ENCODE assay signal across 16 cellular contexts in the genomic region with DNA sequence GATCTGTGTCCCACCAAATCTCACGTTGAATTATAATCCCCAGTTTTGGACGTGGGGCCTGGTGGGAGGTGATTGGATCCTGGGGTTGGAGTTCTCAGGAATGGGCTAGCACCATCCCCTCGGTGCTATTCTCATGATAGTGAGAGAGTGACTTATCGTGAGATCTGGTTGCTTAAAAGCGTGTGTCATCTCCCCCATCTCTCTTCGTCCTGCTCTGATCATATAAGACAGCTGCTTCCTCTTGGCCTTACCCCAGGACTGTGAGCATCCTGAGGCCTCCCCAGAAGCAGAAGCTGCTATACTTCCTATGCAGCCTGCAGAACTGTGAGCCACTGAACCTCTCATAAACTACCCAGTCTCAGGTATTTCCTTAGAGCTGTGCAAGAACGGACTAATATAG.
A peak's percentile ranks its signal among the peaks of the same experiment; 100 is the strongest.
DNase-seq lines count a peak whose midpoint lies in the region; TF ChIP-seq lines count a peak whose summit lies in the region.
"Had no signal": no experiment of that assay in that cellular context is flagged by ENCODE, and none has a peak within 500 bp of the region (broad histone marks: within the 10 kb centered on the region; RNA-seq: fewer than 3 reads in every experiment).

No MANE protein-coding gene starts in this region.

- WGBS in trophoblast cell (ENCODE audit: extremely low coverage, insufficient coverage, insufficient read length), result no CpG with 5 or more reads among the region's 7 CpGs
- WGBS in spleen, 5 donors, result 33 to 51% (median 39%) methylated on average over 4 to 7 of the region's 7 CpGs

- H2BK12ac ChIP-seq in trophoblast cell (ENCODE audit: low read length), result no peak overlapping the region

- peaks cover 36% of the 10 kb centered on the region for H3K4me1 Mint-ChIP-seq in Calu3 (ENCODE audit: low read depth, unreplicated experiment)
- H3K4me1 Mint-ChIP-seq: activated CD4-positive, alpha-beta T cell treated with anti-CD3 and anti-CD28 coated beads for 36 hours; activated CD8-positive, alpha-beta memory T cell treated with anti-CD3 and anti-CD28 coated beads, Interleukin-2, amount 10 ng/mL, durations not matched to agents 7 days and 5 days had no signal

- no peak overlapping the region for H3K27ac Mint-ChIP-seq in Calu3 (ENCODE audit: unreplicated experiment)
- H3K27ac Mint-ChIP-seq: activated CD4-positive, alpha-beta T cell treated with anti-CD3 and anti-CD28 coated beads for 36 hours; activated CD8-positive, alpha-beta memory T cell treated with anti-CD3 and anti-CD28 coated beads, Interleukin-2, amount 10 ng/mL, durations not matched to agents 7 days and 5 days had no signal

- peaks cover 17% of the 10 kb centered on the region for H3K79me1 ChIP-seq in trophoblast cell (ENCODE audit: low read length)

- H4K8ac ChIP-seq in trophoblast cell (ENCODE audit: low read depth, low read length), result no peak overlapping the region

- H2AK5ac ChIP-seq in trophoblast cell (ENCODE audit: low read length), result no peak overlapping the region

- POLR2A ChIA-PET in OCI-LY7 (lab: Charles Lee), result interaction anchor here (0.9 to 1.7 kb wide), 5 partner anchors 10 to 231 kb away, joined by 3 to 4 read pairs (median 3); no protein-coding TSS in a partner anchor
- POLR2A ChIA-PET in GM10248 (lab: Yijun Ruan, JAX), result no interaction called here

- H3K27ac ChIP-seq in DOHH2 (ENCODE audit: low read depth, low read length) (peak overlapping the region; percentile 67), OCI-LY7 (ENCODE audit: low read depth, low read length, poor library complexity, severe bottlenecking) (peak overlapping the region; percentile 40), trophoblast cell (ENCODE audit: low read depth, low read length) (no peak overlapping the region), spleen (peak overlapping the region in 1 of 8 donors; percentile 4)
- H3K27ac ChIP-seq: heart right ventricle, stomach had no signal

- no peaks in the 10 kb centered on the region for H4K20me1 ChIP-seq in DOHH2 (ENCODE audit: control insufficient read depth, insufficient read depth, low read depth, low read length)
- no peaks in the 10 kb centered on the region for H4K20me1 ChIP-seq in OCI-LY7 (ENCODE audit: insufficient read depth, low read length)

- CTCF ChIA-PET in OCI-LY7 (lab: Charles Lee; ENCODE audit: unreplicated experiment), result no interaction called here
- CTCF ChIA-PET in Calu3 (lab: Charles Lee), result interaction anchor here (1.5 kb wide), 1 partner anchor 48 kb away, joined by 3 read pairs; no protein-coding TSS in a partner anchor
- CTCF ChIA-PET in GM10248 (lab: Yijun Ruan, JAX), result no interaction called here

- no TSS peak for BruUV-seq in OCI-LY7 (replicated peaks; lab: Mats Ljungman, UMichigan)
- no TSS peak for BruUV-seq in Calu3 (replicated peaks; lab: Mats Ljungman, UMichigan)

- H3K23ac ChIP-seq in trophoblast cell (ENCODE audit: low read length), result no peak overlapping the region

- intact Hi-C loops in OCI-LY7 (cut with micrococcal nuclease; ENCODE audit: unreplicated experiment), result no loop called here
- intact Hi-C loops in Calu3 (cut with micrococcal nuclease; ENCODE audit: unreplicated experiment), result no loop called here
- intact Hi-C loops in spleen (cut with DNase I; ENCODE audit: low total_unique reads), result no loop called here

- no peak overlapping the region for H3K9ac ChIP-seq in trophoblast cell (ENCODE audit: low read length)

- no peak overlapping the region for H2BK5ac ChIP-seq in trophoblast cell (ENCODE audit: low read depth, low read length, poor library complexity)

- no peaks in the 10 kb centered on the region for H3K79me2 ChIP-seq in DOHH2 (ENCODE audit: control insufficient read depth, low read length)
- no peaks in the 10 kb centered on the region for H3K79me2 ChIP-seq in OCI-LY7 (ENCODE audit: insufficient read depth, low read depth, low read length)
- peaks cover 1% of the 10 kb centered on the region for H3K79me2 ChIP-seq in trophoblast cell (ENCODE audit: control insufficient read depth, insufficient read depth, low read length, poor library complexity)

- no peaks in the 10 kb centered on the region for H3K9me2 ChIP-seq in DOHH2 (replicated peaks; ENCODE audit: control insufficient read depth, low read length)
- no peaks in the 10 kb centered on the region for H3K9me2 ChIP-seq in OCI-LY7 (ENCODE audit: insufficient read depth, low read length)

- H3K27me3 Mint-ChIP-seq in Calu3 (ENCODE audit: unreplicated experiment), result no peaks in the 10 kb centered on the region
- H3K27me3 Mint-ChIP-seq: activated CD8-positive, alpha-beta memory T cell treated with anti-CD3 and anti-CD28 coated beads, Interleukin-2, amount 10 ng/mL, durations not matched to agents 7 days and 5 days had no signal

- H3K36me3 ChIP-seq in DOHH2 (ENCODE audit: control insufficient read depth, low read length) (no peaks in the 10 kb centered on the region), OCI-LY7 (ENCODE audit: insufficient read depth, low read length) (no peaks in the 10 kb centered on the region), trophoblast cell (ENCODE audit: control insufficient read depth in 1 of 2, insufficient read depth in 2 of 2, low read length in 2 of 2) (no peaks in the 10 kb centered on the region), spleen (no peaks in the 10 kb centered on the region)
- H3K36me3 ChIP-seq: heart right ventricle, stomach had no signal

- no peaks in the 10 kb centered on the region for H3K9me3 ChIP-seq in DOHH2 (ENCODE audit: control insufficient read depth, insufficient read depth, low read length)
- peaks cover 8% of the 10 kb centered on the region; the same call in 1 of the 2 replicates for H3K9me3 ChIP-seq in OCI-LY7 (ENCODE audit: low read length)
- H3K9me3 ChIP-seq in trophoblast cell (ENCODE audit: insufficient read depth, low read depth, low read length), result peaks cover 1% of the 10 kb centered on the region
- no peaks in the 10 kb centered on the region for H3K9me3 ChIP-seq in spleen
- H3K9me3 ChIP-seq: heart right ventricle, stomach had no signal

- H3K9me3 Mint-ChIP-seq in Calu3 (ENCODE audit: low read depth, unreplicated experiment), result peaks cover 3% of the 10 kb centered on the region

- no peak overlapping the region for H3K18ac ChIP-seq in trophoblast cell (ENCODE audit: low read length)

- no peak overlapping the region for H3K4ac ChIP-seq in trophoblast cell (ENCODE audit: low read depth, low read length)

- no peaks in the 10 kb centered on the region for H3F3A ChIP-seq in DOHH2 (ENCODE audit: control insufficient read depth, insufficient read depth)

- no peak overlapping the region for H4K12ac ChIP-seq in trophoblast cell (ENCODE audit: low read depth, low read length)

- DNase-seq in OCI-LY7 (ENCODE audit: low spot score), result peak; percentile 72
- peak; percentile 46 for DNase-seq in cerebellar cortex (ENCODE audit: low spot score)
- peak; percentile 28 to 59 for DNase-seq in trophoblast cell
- DNase-seq in T-helper 2 cell, result no peak
- no peak for DNase-seq in Calu3
- DNase-seq in GM10248 (ENCODE audit: extremely low spot score), result no peak
- no peak for DNase-seq in spleen
- DNase-seq: activated CD4-positive, alpha-beta T cell treated with anti-CD3 and anti-CD28 coated beads for 36 hours; activated CD8-positive, alpha-beta memory T cell treated with anti-CD3 and anti-CD28 coated beads, Interleukin-2, amount 10 ng/mL, durations not matched to agents 7 days and 5 days; effector CD8-positive, alpha-beta T cell; heart right ventricle; NCI-H1417; NCI-H345; right cardiac atrium; stomach had no signal

- H3K14ac ChIP-seq in trophoblast cell (ENCODE audit: low read length), result no peak overlapping the region

- peak overlapping the region; percentile 2 for H2BK120ac ChIP-seq in trophoblast cell (ENCODE audit: insufficient read depth, low read length, poor library complexity)

- TF ChIP-seq POLR2A in spleen (IDR thresholded peaks at IDR 0.05), result no peak

- H2AFZ ChIP-seq in OCI-LY7 (ENCODE audit: low read length) (peak overlapping the region; percentile 73), trophoblast cell (ENCODE audit: insufficient read depth, low read length, poor library complexity) (no peak overlapping the region)

- no peak for TF ChIP-seq CTCF in DOHH2 (IDR thresholded peaks at IDR 0.05; ENCODE audit: low read depth, low read length, poor library complexity, severe bottlenecking)
- no peak for TF ChIP-seq CTCF in OCI-LY7 (conservative IDR thresholded peaks at IDR 0.05; ENCODE audit: low read length)
- TF ChIP-seq CTCF in Calu3 (IDR thresholded peaks at IDR 0.05; ENCODE audit: unreplicated experiment), result no peak
- TF ChIP-seq CTCF in GM10248 (IDR thresholded peaks at IDR 0.05; ENCODE audit: control extremely low read depth, extremely low read depth, low read depth, missing control alignments), result no peak
- no peak for TF ChIP-seq CTCF in spleen (IDR thresholded peaks at IDR 0.05 in 8 of 11, conservative IDR thresholded peaks at IDR 0.05 in 3 of 11)

- peaks cover 15% of the 10 kb centered on the region for H3K36me3 Mint-ChIP-seq in Calu3 (ENCODE audit: insufficient read depth, unreplicated experiment)
- H3K36me3 Mint-ChIP-seq: activated CD8-positive, alpha-beta memory T cell treated with anti-CD3 and anti-CD28 coated beads, Interleukin-2, amount 10 ng/mL, durations not matched to agents 7 days and 5 days had no signal

- H3K27me3 ChIP-seq in DOHH2 (ENCODE audit: control insufficient read depth, low read length) (no peaks in the 10 kb centered on the region), trophoblast cell (ENCODE audit: insufficient read depth, low read length) (no peaks in the 10 kb centered on the region), spleen (replicated peaks in 1 of 7) (peaks cover 0 to 4% (median 0%) of the 10 kb centered on the region in 7 donors)
- H3K27me3 ChIP-seq: heart right ventricle, stomach had no signal

- H3K4me3 Mint-ChIP-seq in Calu3 (ENCODE audit: low read depth, unreplicated experiment), result no peak overlapping the region
- H3K4me3 Mint-ChIP-seq: activated CD4-positive, alpha-beta T cell treated with anti-CD3 and anti-CD28 coated beads for 36 hours; activated CD8-positive, alpha-beta memory T cell treated with anti-CD3 and anti-CD28 coated beads, Interleukin-2, amount 10 ng/mL, durations not matched to agents 7 days and 5 days had no signal

- H4K91ac ChIP-seq in trophoblast cell (ENCODE audit: low read depth, low read length), result peak overlapping the region; percentile 45

- H3K4me2 ChIP-seq in DOHH2 (ENCODE audit: low read length), result peak overlapping the region; percentile 48
- peak overlapping the region; percentile 4; the same call in 1 of the 2 replicates for H3K4me2 ChIP-seq in OCI-LY7 (ENCODE audit: low read length)
- no peak overlapping the region for H3K4me2 ChIP-seq in trophoblast cell (ENCODE audit: low read length)

- H3K4me1 ChIP-seq in DOHH2 (ENCODE audit: control insufficient read depth, low read length) (peaks cover 55% of the 10 kb centered on the region), OCI-LY7 (ENCODE audit: insufficient read depth, low read length, poor library complexity, severe bottlenecking) (peaks cover 56% of the 10 kb centered on the region), trophoblast cell (ENCODE audit: control insufficient read depth in 1 of 2, insufficient read depth in 2 of 2, low read length in 2 of 2) (peaks cover 14 to 15% of the 10 kb centered on the region in 2 experiments), spleen (no peaks in the 10 kb centered on the region)
- H3K4me1 ChIP-seq: heart right ventricle had no signal

- H3K4me3 ChIP-seq in DOHH2 (ENCODE audit: low read length), result peak overlapping the region; percentile 17
- H3K4me3 ChIP-seq in OCI-LY7 (ENCODE audit: low read depth, low read length, poor library complexity, severe bottlenecking), result no peak overlapping the region
- no peak overlapping the region for H3K4me3 ChIP-seq in trophoblast cell (ENCODE audit: low read depth, low read length)
- H3K4me3 ChIP-seq in spleen, result no peak overlapping the region
- H3K4me3 ChIP-seq: heart right ventricle, stomach had no signal

Comparison
In these comparisons a context has a peak if more than half of its experiments do, and no peak if none do; other contexts are left out.
1. DNase-seq: peak in OCI-LY7 (single experiment), cerebellar cortex (single experiment) and trophoblast cell (2 of 2); none in T-helper 2 cell (0 of 5), Calu3 (single experiment), GM10248 (single experiment) and spleen (single experiment).